23 cellular contexts compared by ENCODE assay signal in the genomic region with DNA sequence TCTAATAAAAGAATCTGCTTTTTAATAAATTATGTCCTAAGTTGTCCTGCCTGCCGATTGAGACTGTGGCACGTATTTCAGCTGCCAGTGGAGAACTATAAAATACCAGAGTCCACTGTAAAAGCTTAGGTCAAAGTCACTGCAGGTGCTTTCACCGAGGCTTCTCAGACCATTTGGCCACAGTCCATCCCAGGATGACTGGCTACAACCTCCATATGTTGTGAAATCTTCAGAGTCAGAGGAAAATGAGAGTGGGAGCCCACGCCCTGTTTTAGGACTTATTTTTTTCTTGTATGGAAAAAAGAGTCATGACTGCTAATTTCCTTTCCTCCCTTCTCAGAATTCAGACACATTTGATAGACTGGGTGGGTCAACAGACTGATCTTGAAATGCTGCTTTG.
DNase-seq lines count a peak whose midpoint lies in the region; ATAC-seq, FAIRE-seq and TF ChIP-seq lines count a peak whose summit lies in the region.
"Had no signal": no experiment of that assay in that cellular context is flagged by ENCODE, and none has a peak within 500 bp of the region (broad histone marks: within the 10 kb centered on the region; RNA-seq: fewer than 3 reads in every experiment).

No MANE protein-coding gene starts in this region.

- no peaks in the 10 kb centered on the region for H3K27me3 ChIP-seq in liver (ENCODE audit: control insufficient read depth in 4 of 4, insufficient read depth in 4 of 4, low read length in 3 of 4)
- no peaks in the 10 kb centered on the region for H3K27me3 ChIP-seq in HepG2 (ENCODE audit: control insufficient read depth in 1 of 2, insufficient read depth in 2 of 2, low read length in 2 of 2)
- no peaks in the 10 kb centered on the region for H3K27me3 ChIP-seq in left lung
- H3K27me3 ChIP-seq: body of pancreas, heart left ventricle had no signal

- no peak for TF ChIP-seq CTCF in liver (IDR thresholded peaks at IDR 0.05; ENCODE audit: low read depth, low read length, missing input control)
- TF ChIP-seq CTCF in HepG2 (CRISPR knock-in tag; IDR thresholded peaks at IDR 0.05): no peak
- no peak for TF ChIP-seq CTCF in left lung (IDR thresholded peaks at IDR 0.05)

- H4K20me1 ChIP-seq in HepG2 (ENCODE audit: insufficient read depth, low read length): no peaks in the 10 kb centered on the region

- H3K4me3 ChIP-seq in liver (ENCODE audit: low read depth in 1 of 3, low read length in 3 of 3): no peak overlapping the region
- H3K4me3 ChIP-seq in HepG2 (replicated peaks in 1 of 3; ENCODE audit: insufficient read depth in 1 of 3, low read depth in 2 of 3, low read length in 3 of 3): no peak overlapping the region
- no peak overlapping the region for H3K4me3 ChIP-seq in left lung
- H3K4me3 ChIP-seq: body of pancreas, heart left ventricle, smooth muscle cell, thoracic aorta had no signal

- no peak for FAIRE-seq in HepG2 (lab: Jason Lieb, UNC)
- FAIRE-seq in GM19239 (lab: Jason Lieb, UNC): no peak
- FAIRE-seq: HTR-8/SVneo had no signal

- TF ChIP-seq POLR2A in HepG2 (IDR thresholded peaks at IDR 0.05; ENCODE audit: insufficient read depth in 1 of 2, low read depth in 2 of 2, low read length in 2 of 2): no peak

- CTCF ChIA-PET in HepG2 (lab: Yijun Ruan, JAX; ENCODE audit: low intra/inter-chr PET ratio, low total read pairs): interaction anchor here (2.6 kb wide), 1 partner anchor 107 kb away, joined by 15 read pairs; no protein-coding TSS in a partner anchor

- in situ Hi-C loops in HepG2 (cut with HindIII; ENCODE audit: extremely low pct_ligation_motif_present, low pct_unique_long_range_greater_than_20kb): loop anchor here (5.0 to 10.0 kb wide), 2 partner anchors 109 to 228 kb away; no protein-coding TSS in a partner anchor

- H3K9ac ChIP-seq in liver (ENCODE audit: low read depth in 1 of 2, low read length in 2 of 2) (no peak overlapping the region), HepG2 (ENCODE audit: insufficient read depth, low read depth, low read length) (no peak overlapping the region)

- intact Hi-C loops in HepG2 (cut with micrococcal nuclease; ENCODE audit: unreplicated experiment) (no loop called here), left lung (cut with DNase I) (loop anchor here in 1 of 2 donors (5.0 to 10.0 kb wide), 2 partner anchors 102 to 226 kb away; no protein-coding TSS in a partner anchor)

- no TSS peak for BruUV-seq in HepG2 (replicated peaks; lab: Mats Ljungman, UMichigan)

- TF ChIP-seq EP300 in HepG2 (IDR thresholded peaks at IDR 0.05; ENCODE audit: low read depth in 2 of 2, low read length in 2 of 2) (no peak), HepG2 (CRISPR knock-in tag; IDR thresholded peaks at IDR 0.05; ENCODE audit: borderline replicate concordance) (no peak)

- WGBS in liver: 14% methylated on average over 4 of the region's 4 CpGs
- WGBS in HepG2 (ENCODE audit: low lambda C conversion rate): 1% methylated on average over 4 of the region's 4 CpGs

- no peak for ATAC-seq in HepG2
- ATAC-seq in left lung: peak; percentile 26
- no peak for ATAC-seq in GM18498 (IDR thresholded peaks at IDR 0.05; ENCODE audit: unreplicated experiment)
- no peak for ATAC-seq in HG02981 (IDR thresholded peaks at IDR 0.05; ENCODE audit: unreplicated experiment)
- ATAC-seq: body of pancreas, heart left ventricle, natural killer cell had no signal

- DNase-seq in HepG2 (ENCODE audit: low spot score): no peak
- DNase-seq in cerebellum (ENCODE audit: low spot score): peak; percentile 56
- DNase-seq in left lung: peak in 1 of 2 donors; percentile 35
- no peak for DNase-seq in stimulated activated CD4-positive, alpha-beta T cell treated with anti-CD3 and anti-CD28 coated beads, Interleukin-2, amount 100 ng/mL, for 24 hours
- no peak for DNase-seq in GM19239 (ENCODE audit: insufficient read length, low spot score)
- DNase-seq: ACHN; activated CD4-positive, alpha-beta T cell treated with anti-CD3 and anti-CD28 coated beads for 48 hours; activated naive CD4-positive, alpha-beta T cell treated with anti-CD3 and anti-CD28 coated beads, Interleukin-2, amount 10 ng/mL, durations not matched to agents 7 days and 5 days; body of pancreas; CD4-positive, CD25-positive, alpha-beta regulatory T cell; dermis blood vessel endothelial cell; heart left ventricle; natural killer cell; NCI-H146; NCI-H345; posterior cingulate gyrus had no signal

- POLR2A ChIA-PET in HepG2 (lab: Yijun Ruan, JAX): no interaction called here

- H3K4me2 ChIP-seq in HepG2 (ENCODE audit: low read depth, low read length): no peak overlapping the region
- H3K4me2 ChIP-seq: smooth muscle cell had no signal

- H3K79me2 ChIP-seq in HepG2 (ENCODE audit: insufficient read depth, low read length): no peaks in the 10 kb centered on the region

- H3K9me3 ChIP-seq in liver (ENCODE audit: control insufficient read depth in 4 of 4, low read length in 3 of 4): no peaks in the 10 kb centered on the region
- no peaks in the 10 kb centered on the region for H3K9me3 ChIP-seq in HepG2 (ENCODE audit: low read length)
- no peaks in the 10 kb centered on the region for H3K9me3 ChIP-seq in left lung
- H3K9me3 ChIP-seq: body of pancreas, thoracic aorta had no signal

- H2AFZ ChIP-seq in HepG2 (ENCODE audit: low read length): no peak overlapping the region

- no peaks in the 10 kb centered on the region for H3K36me3 ChIP-seq in liver (ENCODE audit: control insufficient read depth in 4 of 4, insufficient read depth in 3 of 4, low read depth in 1 of 4, low read length in 3 of 4)
- H3K36me3 ChIP-seq in HepG2 (replicated peaks in 1 of 2; ENCODE audit: control insufficient read depth in 1 of 2, insufficient read depth in 2 of 2, low read length in 2 of 2): no peaks in the 10 kb centered on the region
- no peaks in the 10 kb centered on the region for H3K36me3 ChIP-seq in left lung
- H3K36me3 ChIP-seq: thoracic aorta had no signal

- peak in 1 of 2 donors; percentile 4 for TF ChIP-seq RAD21 in liver (IDR thresholded peaks at IDR 0.05)
- TF ChIP-seq RAD21 in HepG2 (CRISPR knock-in tag; IDR thresholded peaks at IDR 0.05): no peak

- H3K27ac ChIP-seq in liver (ENCODE audit: low read depth in 1 of 2, low read length in 2 of 2) (no peak overlapping the region), HepG2 (ENCODE audit: extremely low read length, insufficient read depth, low read length) (no peak overlapping the region), left lung (no peak overlapping the region)
- H3K27ac ChIP-seq: body of pancreas, heart left ventricle, RWPE1, thoracic aorta had no signal

- H3K4me1 ChIP-seq in liver (ENCODE audit: control insufficient read depth in 4 of 4, insufficient read depth in 4 of 4, low read length in 3 of 4): peaks cover 0 to 6% (median under 1%) of the 10 kb centered on the region in 4 donors
- no peaks in the 10 kb centered on the region for H3K4me1 ChIP-seq in HepG2 (ENCODE audit: insufficient read depth, low read length)
- H3K4me1 ChIP-seq in left lung: no peaks in the 10 kb centered on the region
- H3K4me1 ChIP-seq: body of pancreas had no signal

TF ChIP-seq in liver, 16 proteins besides CTCF, POLR2A, EP300 and RAD21 (continues in another document):
- TF ChIP-seq, protein P1, sequence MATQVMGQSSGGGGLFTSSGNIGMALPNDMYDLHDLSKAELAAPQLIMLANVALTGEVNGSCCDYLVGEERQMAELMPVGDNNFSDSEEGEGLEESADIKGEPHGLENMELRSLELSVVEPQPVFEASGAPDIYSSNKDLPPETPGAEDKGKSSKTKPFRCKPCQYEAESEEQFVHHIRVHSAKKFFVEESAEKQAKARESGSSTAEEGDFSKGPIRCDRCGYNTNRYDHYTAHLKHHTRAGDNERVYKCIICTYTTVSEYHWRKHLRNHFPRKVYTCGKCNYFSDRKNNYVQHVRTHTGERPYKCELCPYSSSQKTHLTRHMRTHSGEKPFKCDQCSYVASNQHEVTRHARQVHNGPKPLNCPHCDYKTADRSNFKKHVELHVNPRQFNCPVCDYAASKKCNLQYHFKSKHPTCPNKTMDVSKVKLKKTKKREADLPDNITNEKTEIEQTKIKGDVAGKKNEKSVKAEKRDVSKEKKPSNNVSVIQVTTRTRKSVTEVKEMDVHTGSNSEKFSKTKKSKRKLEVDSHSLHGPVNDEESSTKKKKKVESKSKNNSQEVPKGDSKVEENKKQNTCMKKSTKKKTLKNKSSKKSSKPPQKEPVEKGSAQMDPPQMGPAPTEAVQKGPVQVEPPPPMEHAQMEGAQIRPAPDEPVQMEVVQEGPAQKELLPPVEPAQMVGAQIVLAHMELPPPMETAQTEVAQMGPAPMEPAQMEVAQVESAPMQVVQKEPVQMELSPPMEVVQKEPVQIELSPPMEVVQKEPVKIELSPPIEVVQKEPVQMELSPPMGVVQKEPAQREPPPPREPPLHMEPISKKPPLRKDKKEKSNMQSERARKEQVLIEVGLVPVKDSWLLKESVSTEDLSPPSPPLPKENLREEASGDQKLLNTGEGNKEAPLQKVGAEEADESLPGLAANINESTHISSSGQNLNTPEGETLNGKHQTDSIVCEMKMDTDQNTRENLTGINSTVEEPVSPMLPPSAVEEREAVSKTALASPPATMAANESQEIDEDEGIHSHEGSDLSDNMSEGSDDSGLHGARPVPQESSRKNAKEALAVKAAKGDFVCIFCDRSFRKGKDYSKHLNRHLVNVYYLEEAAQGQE (IDR thresholded peaks at IDR 0.05): no peak

TF ChIP-seq in HepG2, 621 proteins besides CTCF, POLR2A, EP300 and RAD21 (continues in another document):
- TF ChIP-seq, protein P2, sequence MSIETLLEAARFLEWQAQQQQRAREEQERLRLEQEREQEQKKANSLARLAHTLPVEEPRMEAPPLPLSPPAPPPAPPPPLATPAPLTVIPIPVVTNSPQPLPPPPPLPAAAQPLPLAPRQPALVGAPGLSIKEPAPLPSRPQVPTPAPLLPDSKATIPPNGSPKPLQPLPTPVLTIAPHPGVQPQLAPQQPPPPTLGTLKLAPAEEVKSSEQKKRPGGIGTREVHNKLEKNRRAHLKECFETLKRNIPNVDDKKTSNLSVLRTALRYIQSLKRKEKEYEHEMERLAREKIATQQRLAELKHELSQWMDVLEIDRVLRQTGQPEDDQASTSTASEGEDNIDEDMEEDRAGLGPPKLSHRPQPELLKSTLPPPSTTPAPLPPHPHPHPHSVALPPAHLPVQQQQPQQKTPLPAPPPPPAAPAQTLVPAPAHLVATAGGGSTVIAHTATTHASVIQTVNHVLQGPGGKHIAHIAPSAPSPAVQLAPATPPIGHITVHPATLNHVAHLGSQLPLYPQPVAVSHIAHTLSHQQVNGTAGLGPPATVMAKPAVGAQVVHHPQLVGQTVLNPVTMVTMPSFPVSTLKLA (IDR thresholded peaks at IDR 0.05): no peak
- TF ChIP-seq ZNF207 (IDR thresholded peaks at IDR 0.05; ENCODE audit: borderline replicate concordance) (no peak), SRF (IDR thresholded peaks at IDR 0.05; ENCODE audit: low read depth, low read length) (no peak), ZNF274 (CRISPR knock-in tag; IDR thresholded peaks at IDR 0.05) (no peak)
